ENCODE assay signal across 18 cellular contexts in the genomic region with DNA sequence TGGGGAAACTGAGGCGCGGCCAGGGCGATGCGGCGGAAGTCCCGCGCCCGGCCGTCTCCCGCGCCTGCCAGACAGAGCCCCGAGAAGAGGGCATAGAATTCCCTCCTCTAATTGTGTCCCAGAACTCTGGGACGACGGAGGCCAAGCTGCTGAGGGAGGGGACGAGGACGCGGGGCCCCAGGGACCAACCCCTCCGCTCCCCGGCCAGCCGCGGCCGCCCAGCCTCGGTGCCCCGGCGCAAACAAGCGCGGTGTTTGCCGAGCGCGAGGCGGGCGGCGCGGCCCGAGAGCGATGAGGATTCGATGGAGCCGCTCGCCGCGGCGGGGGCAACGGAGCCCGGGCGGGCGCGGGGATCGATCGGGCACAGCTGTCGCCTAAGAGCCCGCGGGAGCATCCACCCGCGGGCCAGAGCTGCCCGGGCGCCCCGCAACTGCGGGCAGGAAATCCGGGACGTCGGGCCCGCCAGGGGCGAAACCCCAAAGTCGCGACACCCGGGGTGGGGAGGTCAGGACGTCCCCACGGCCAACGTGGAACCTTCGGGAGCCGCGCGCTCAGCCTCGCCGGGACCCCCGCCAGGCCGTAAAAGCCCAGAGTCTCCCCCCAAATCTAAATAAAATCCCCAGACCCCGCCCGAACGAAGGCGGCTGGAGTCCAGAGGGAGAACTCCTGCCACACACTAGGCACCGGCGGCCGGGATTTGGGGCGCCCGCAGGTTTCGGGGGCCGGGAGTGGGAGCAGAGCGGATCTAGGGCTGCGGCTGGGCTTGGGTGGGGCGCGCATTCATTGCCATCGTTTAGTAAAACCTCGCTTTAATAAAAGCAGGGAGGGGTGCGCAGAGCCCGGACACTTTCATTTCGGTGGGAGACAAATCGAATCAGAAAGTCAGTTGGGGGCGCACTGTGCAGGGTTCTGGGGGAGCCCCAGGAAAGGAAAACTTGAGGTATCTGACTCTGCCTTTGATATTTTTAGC. TPM values are rescaled to one million over a fixed set of nuclear protein-coding genes. Genes with fewer than 3 reads are reported as not detected.
DNase-seq lines count a peak whose midpoint lies in the region; ATAC-seq and TF ChIP-seq lines count a peak whose summit lies in the region.
"Had no signal": no experiment of that assay in that cellular context is flagged by ENCODE, and none has a peak within 500 bp of the region (broad histone marks: within the 10 kb centered on the region; RNA-seq: fewer than 3 reads in every experiment).

No MANE protein-coding gene starts in this region.

- peaks cover 60% of the 10 kb centered on the region for H3K27me3 Mint-ChIP-seq in neural progenitor cell (ENCODE audit: insufficient read depth, low read depth)

- H2AFZ ChIP-seq in HCT116 (ENCODE audit: low read depth, low read length, poor library complexity, severe bottlenecking) (no peak overlapping the region), neural progenitor cell (replicated peaks) (peak overlapping the region; percentile 45)

- no peaks in the 10 kb centered on the region for H3K9me2 ChIP-seq in HCT116 (ENCODE audit: insufficient read depth)

- H3K9ac ChIP-seq in HCT116 (ENCODE audit: low read length), result peak overlapping the region; percentile 98
- no peak overlapping the region for H3K9ac ChIP-seq in neural progenitor cell

- CTCF ChIA-PET in HCT116 (lab: Charles Lee) (no interaction called here), RWPE1 (lab: Yijun Ruan, JAX) (interaction anchor here (2.6 kb wide), 1 partner anchor 77 kb away, joined by 8 read pairs; no protein-coding TSS in a partner anchor)

- intact Hi-C loops in HCT116 (cut with micrococcal nuclease), result loop anchor here (5.0 kb wide), 1 partner anchor 77 kb away; no protein-coding TSS in a partner anchor

- H3K9me3 Mint-ChIP-seq in neural progenitor cell, result no peaks in the 10 kb centered on the region
- H3K9me3 Mint-ChIP-seq: stimulated activated memory B cell treated with anti-CD40 and anti-IgM and Interleukin-4, amounts not matched to agents 10 μg/mL and 1 μg/mL and 100 μg/mL, for 72 hours had no signal

- TF ChIP-seq POLR2A in HCT116 (IDR thresholded peaks at IDR 0.05; ENCODE audit: borderline replicate concordance, extremely low read depth, insufficient read depth, insufficient read length), result peak; percentile 6

- H3K27me3 ChIP-seq in HCT116 (ENCODE audit: insufficient read depth, low read length) (no peaks in the 10 kb centered on the region), neural progenitor cell (peaks cover 100% of the 10 kb centered on the region)

- H3K27ac Mint-ChIP-seq in neural progenitor cell, result no peak overlapping the region
- H3K27ac Mint-ChIP-seq: stimulated activated memory B cell treated with anti-CD40 and anti-IgM and Interleukin-4, amounts not matched to agents 10 μg/mL and 1 μg/mL and 100 μg/mL, for 72 hours had no signal

- peak overlapping the region; percentile 86 for H3K4me2 ChIP-seq in HCT116 (ENCODE audit: low read length)
- peak overlapping the region; percentile 68 for H3K4me2 ChIP-seq in neural progenitor cell

- peaks cover 35 to 79% of the 10 kb centered on the region in 2 experiments for H3K4me1 ChIP-seq in HCT116 (ENCODE audit: control insufficient read depth in 1 of 2, insufficient read depth in 2 of 2, low read length in 2 of 2)
- peaks cover 26% of the 10 kb centered on the region for H3K4me1 ChIP-seq in neural progenitor cell

- H4K20me1 ChIP-seq in HCT116 (ENCODE audit: insufficient read depth), result no peaks in the 10 kb centered on the region
- H4K20me1 ChIP-seq in neural progenitor cell (ENCODE audit: low read depth), result peaks cover 60% of the 10 kb centered on the region

- RAD21 ChIA-PET in HCT116 (lab: Charles Lee; ENCODE audit: low non-redundant PET in 1 of 2, low total read pairs in 2 of 2, uncharacterized antibody in 2 of 2, unreplicated experiment in 2 of 2), result no interaction called here

- H3K4me1 Mint-ChIP-seq in neural progenitor cell, result peaks cover 5% of the 10 kb centered on the region

- no peaks in the 10 kb centered on the region for H3K36me3 Mint-ChIP-seq in neural progenitor cell
- H3K36me3 Mint-ChIP-seq: stimulated activated memory B cell treated with anti-CD40 and anti-IgM and Interleukin-4, amounts not matched to agents 10 μg/mL and 1 μg/mL and 100 μg/mL, for 72 hours had no signal

- H3F3A ChIP-seq in neural progenitor cell (ENCODE audit: low read depth), result peaks cover 20% of the 10 kb centered on the region

- H3K79me2 ChIP-seq in HCT116 (ENCODE audit: insufficient read depth, low read length) (peaks cover 29% of the 10 kb centered on the region), neural progenitor cell (ENCODE audit: low read depth) (no peaks in the 10 kb centered on the region)

- no peak overlapping the region for H3K4me3 Mint-ChIP-seq in neural progenitor cell
- H3K4me3 Mint-ChIP-seq: stimulated activated memory B cell treated with anti-CD40 and anti-IgM and Interleukin-4, amounts not matched to agents 10 μg/mL and 1 μg/mL and 100 μg/mL, for 72 hours had no signal

- H3K9me3 ChIP-seq in HCT116 (ENCODE audit: control insufficient read depth in 1 of 2, insufficient read depth in 1 of 2, low read depth in 1 of 2, low read length in 2 of 2) (no peaks in the 10 kb centered on the region), neural progenitor cell (ENCODE audit: low read depth) (no peaks in the 10 kb centered on the region)

- POLR2A ChIA-PET in HCT116 (lab: Charles Lee), result no interaction called here
- POLR2A ChIA-PET in RWPE1 (lab: Yijun Ruan, JAX; ENCODE audit: low non-redundant PET), result interaction anchor here (0.6 kb wide), 1 partner anchor 497 kb away, joined by 5 read pairs; no protein-coding TSS in a partner anchor

- H3K36me3 ChIP-seq in HCT116 (ENCODE audit: control insufficient read depth in 1 of 2, insufficient read depth in 2 of 2, low read length in 2 of 2) (no peaks in the 10 kb centered on the region), neural progenitor cell (no peaks in the 10 kb centered on the region)

- TF ChIP-seq CTCF in HCT116 (IDR thresholded peaks at IDR 0.05 in 2 of 3, conservative IDR thresholded peaks at IDR 0.05 in 1 of 3; ENCODE audit: borderline replicate concordance in 1 of 3, insufficient read depth in 1 of 3, low read depth in 2 of 3, low read length in 2 of 3) (no peak), coronary artery (IDR thresholded peaks at IDR 0.05) (no peak), neural progenitor cell (IDR thresholded peaks at IDR 0.05) (no peak), RWPE1 (conservative IDR thresholded peaks at IDR 0.05; ENCODE audit: low read depth) (no peak)

- TF ChIP-seq RAD21 in HCT116 (IDR thresholded peaks at IDR 0.05; ENCODE audit: low read depth), result no peak

- H3K4me3 ChIP-seq in HCT116 (replicated peaks in 1 of 2; ENCODE audit: low read depth in 1 of 2, low read length in 2 of 2), result peak overlapping the region; percentile 67 to 78
- peak overlapping the region; percentile 52 for H3K4me3 ChIP-seq in coronary artery
- no peak overlapping the region for H3K4me3 ChIP-seq in neural progenitor cell

- ATAC-seq in HCT116, result no peak
- ATAC-seq in HG03159 (IDR thresholded peaks at IDR 0.05; ENCODE audit: unreplicated experiment), result no peak
- no peak for ATAC-seq in GM19328 (IDR thresholded peaks at IDR 0.05; ENCODE audit: unreplicated experiment)
- ATAC-seq: left cardiac atrium; stimulated activated memory B cell treated with anti-CD40 and anti-IgM and Interleukin-4, amounts not matched to agents 10 μg/mL and 1 μg/mL and 100 μg/mL, for 72 hours had no signal

- DNase-seq in DMS 273 (lab: John Stamatoyannopoulos, UW; ENCODE audit: unreplicated experiment) (peak; percentile 60), DMS 273 treated with DMSO at 0.1 percent for 48 hours (lab: John Stamatoyannopoulos, UW) (no peak), HCT116 (ENCODE audit: low read depth, low spot score) (no peak), coronary artery (ENCODE audit: low spot score) (no peak), neural progenitor cell (ENCODE audit: low spot score) (peak; percentile 63), RWPE1 (ENCODE audit: low spot score) (no peak)
- DNase-seq: activated CD4-positive, CD25-positive, alpha-beta regulatory T cell; left cardiac atrium; NCI-H446; SHP77 treated with DMSO at 0.1 percent for 48 hours; stimulated activated CD4-positive, alpha-beta T cell treated with anti-CD3 and anti-CD28 coated beads, Interleukin-1b, Interleukin-23, amount 100 ng/mL, for 48 hours had no signal

- BruUV-seq in HCT116 (replicated peaks; lab: Mats Ljungman, UMichigan), result no TSS peak

- peak overlapping the region; percentile 100 for H3K27ac ChIP-seq in HCT116 (ENCODE audit: low read depth, low read length)
- no peak overlapping the region for H3K27ac ChIP-seq in coronary artery
- H3K27ac ChIP-seq in neural progenitor cell, result no peak overlapping the region
- H3K27ac ChIP-seq in RWPE1, result no peak overlapping the region
- H3K27ac ChIP-seq: 22Rv1 had no signal

TF ChIP-seq in HCT116, 20 proteins besides CTCF, POLR2A, EP300 and RAD21:
- peak; percentile 27; the same call in 1 of the 2 replicates for TF ChIP-seq ZFX (IDR thresholded peaks at IDR 0.05)
- TF ChIP-seq, protein P1, sequence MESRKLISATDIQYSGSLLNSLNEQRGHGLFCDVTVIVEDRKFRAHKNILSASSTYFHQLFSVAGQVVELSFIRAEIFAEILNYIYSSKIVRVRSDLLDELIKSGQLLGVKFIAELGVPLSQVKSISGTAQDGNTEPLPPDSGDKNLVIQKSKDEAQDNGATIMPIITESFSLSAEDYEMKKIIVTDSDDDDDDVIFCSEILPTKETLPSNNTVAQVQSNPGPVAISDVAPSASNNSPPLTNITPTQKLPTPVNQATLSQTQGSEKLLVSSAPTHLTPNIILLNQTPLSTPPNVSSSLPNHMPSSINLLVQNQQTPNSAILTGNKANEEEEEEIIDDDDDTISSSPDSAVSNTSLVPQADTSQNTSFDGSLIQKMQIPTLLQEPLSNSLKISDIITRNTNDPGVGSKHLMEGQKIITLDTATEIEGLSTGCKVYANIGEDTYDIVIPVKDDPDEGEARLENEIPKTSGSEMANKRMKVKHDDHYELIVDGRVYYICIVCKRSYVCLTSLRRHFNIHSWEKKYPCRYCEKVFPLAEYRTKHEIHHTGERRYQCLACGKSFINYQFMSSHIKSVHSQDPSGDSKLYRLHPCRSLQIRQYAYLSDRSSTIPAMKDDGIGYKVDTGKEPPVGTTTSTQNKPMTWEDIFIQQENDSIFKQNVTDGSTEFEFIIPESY (IDR thresholded peaks at IDR 0.05; ENCODE audit: extremely low read depth, insufficient replicate concordance, low read length), result no peak

RNA-seq across cellular contexts. Expression of gene ONECUT3, which starts 3.6 kb away (rescaled TPM):
- total RNA-seq in HCT116 (2021; ENCODE audit: unreplicated experiment), result 22.1 TPM
- polyA plus RNA-seq in HCT116 (2012), result 9.0 and 9.6 TPM in 2 replicates
- 0.09 TPM in 1 of 2 replicates, not detected in the other for total RNA-seq in neural progenitor cell (ENCODE audit: low replicate concordance)
- total RNA-seq: chondrocyte, Daoy, left cardiac atrium, osteocyte had no signal

Comparison
In these comparisons a context has a peak if more than half of its experiments do, and no peak if none do; other contexts are left out.
1. DNase-seq: peak in DMS 273 (single experiment) and neural progenitor cell (single experiment); none in DMS 273 treated with DMSO at 0.1 percent for 48 hours (single experiment), HCT116 (single experiment), coronary artery (single experiment) and RWPE1 (single experiment).
2. RNA of gene ONECUT3, which starts 3.6 kb away (total RNA-seq): 22.1 TPM in HCT116 (single experiment); 0.09 TPM in neural progenitor cell; every median in the first group is over 10 times any median in the second.